Comparison of ENCODE assay signal across 8 cellular contexts in genomic region chr20:49046087-49046900, GRCh38. TPM values are rescaled to one million over a fixed set of nuclear protein-coding genes. Genes with fewer than 3 reads are reported as not detected.
DNase-seq lines count a peak whose midpoint lies in the region; ATAC-seq, FAIRE-seq and TF ChIP-seq lines count a peak whose summit lies in the region.

A gene with protein sequence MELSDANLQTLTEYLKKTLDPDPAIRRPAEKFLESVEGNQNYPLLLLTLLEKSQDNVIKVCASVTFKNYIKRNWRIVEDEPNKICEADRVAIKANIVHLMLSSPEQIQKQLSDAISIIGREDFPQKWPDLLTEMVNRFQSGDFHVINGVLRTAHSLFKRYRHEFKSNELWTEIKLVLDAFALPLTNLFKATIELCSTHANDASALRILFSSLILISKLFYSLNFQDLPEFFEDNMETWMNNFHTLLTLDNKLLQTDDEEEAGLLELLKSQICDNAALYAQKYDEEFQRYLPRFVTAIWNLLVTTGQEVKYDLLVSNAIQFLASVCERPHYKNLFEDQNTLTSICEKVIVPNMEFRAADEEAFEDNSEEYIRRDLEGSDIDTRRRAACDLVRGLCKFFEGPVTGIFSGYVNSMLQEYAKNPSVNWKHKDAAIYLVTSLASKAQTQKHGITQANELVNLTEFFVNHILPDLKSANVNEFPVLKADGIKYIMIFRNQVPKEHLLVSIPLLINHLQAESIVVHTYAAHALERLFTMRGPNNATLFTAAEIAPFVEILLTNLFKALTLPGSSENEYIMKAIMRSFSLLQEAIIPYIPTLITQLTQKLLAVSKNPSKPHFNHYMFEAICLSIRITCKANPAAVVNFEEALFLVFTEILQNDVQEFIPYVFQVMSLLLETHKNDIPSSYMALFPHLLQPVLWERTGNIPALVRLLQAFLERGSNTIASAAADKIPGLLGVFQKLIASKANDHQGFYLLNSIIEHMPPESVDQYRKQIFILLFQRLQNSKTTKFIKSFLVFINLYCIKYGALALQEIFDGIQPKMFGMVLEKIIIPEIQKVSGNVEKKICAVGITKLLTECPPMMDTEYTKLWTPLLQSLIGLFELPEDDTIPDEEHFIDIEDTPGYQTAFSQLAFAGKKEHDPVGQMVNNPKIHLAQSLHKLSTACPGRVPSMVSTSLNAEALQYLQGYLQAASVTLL (plus strand): TSS chr20:49046312. CDS start chr20:49058464, 12,152 bp downstream.

- no peaks in the 10 kb centered on the region for H3K36me3 Mint-ChIP-seq in chondrocyte (ENCODE audit: low read depth)

- H3K27ac ChIP-seq in kidney (ENCODE audit: low read depth in 2 of 2, low read length in 2 of 2) = peak within 1 kb of the TSS; percentile 76 to 93

- DNase-seq in AML-193 (lab: John Stamatoyannopoulos, UW) (peak; percentile 92 to 93), NCI-H510A treated with DMSO at 0.1 percent for 48 hours (lab: John Stamatoyannopoulos, UW) (peak; percentile 93), chondrocyte (ENCODE audit: low spot score) (peak; percentile 98), kidney (peak; percentile 98)
- peak; percentile 91 for DNase-seq in activated CD4-positive, alpha-beta T cell treated with anti-CD3 and anti-CD28 coated beads for 24 hours (ENCODE audit: low read depth in 2 of 2)
- peak; percentile 94 for DNase-seq in stimulated activated CD4-positive, alpha-beta T cell treated with anti-CD3 and anti-CD28 coated beads, Interleukin-15, amount 100 ng/mL, for 24 hours

- H3K4me3 Mint-ChIP-seq in chondrocyte (ENCODE audit: unreplicated experiment) = peak within 1 kb of the TSS; percentile 96

- peak; percentile 91 for TF ChIP-seq POLR2A in GM19193 (IDR thresholded peaks at IDR 0.05; ENCODE audit: extremely low read depth, insufficient read depth, insufficient read length)

- H3K9ac ChIP-seq in kidney (ENCODE audit: low read length in 2 of 2) = peak within 1 kb of the TSS; percentile 88 to 90

- H3K27ac Mint-ChIP-seq in chondrocyte (ENCODE audit: unreplicated experiment) = peak within 1 kb of the TSS; percentile 99

- peaks cover 6 to 11% of the 10 kb centered on the region in 2 donors for H3K4me1 ChIP-seq in kidney (ENCODE audit: control insufficient read depth in 1 of 2, insufficient read depth in 1 of 2, low read depth in 1 of 2, low read length in 2 of 2)

- peak within 1 kb of the TSS; percentile 76 to 95 for H3K4me3 ChIP-seq in kidney (ENCODE audit: low read length in 2 of 2)

- H3K4me1 Mint-ChIP-seq in chondrocyte (ENCODE audit: low read depth) = peaks cover 24% of the 10 kb centered on the region

- peak; percentile 32 for FAIRE-seq in kidney (lab: Jason Lieb, UNC)

- no peaks in the 10 kb centered on the region for H3K27me3 Mint-ChIP-seq in chondrocyte (ENCODE audit: low read depth)

- peak; percentile 41 for TF ChIP-seq CTCF in chondrocyte (IDR thresholded peaks at IDR 0.05)
- no peak for TF ChIP-seq CTCF in kidney (IDR thresholded peaks at IDR 0.05; ENCODE audit: borderline replicate concordance, extremely low read depth, insufficient read depth)

- H3K9me3 Mint-ChIP-seq in chondrocyte (ENCODE audit: low read depth) = no peaks in the 10 kb centered on the region

- intact Hi-C loops in kidney (cut with DNase I) = no loop called here

- H3K36me3 ChIP-seq in kidney (ENCODE audit: control insufficient read depth in 1 of 2, insufficient read depth in 2 of 2, low read length in 2 of 2) = no peaks in the 10 kb centered on the region

- no peaks in the 10 kb centered on the region for H3K9me3 ChIP-seq in kidney (ENCODE audit: control insufficient read depth in 1 of 2, low read length in 2 of 2)

- peak; percentile 88 for ATAC-seq in HG03439 (IDR thresholded peaks at IDR 0.05; ENCODE audit: unreplicated experiment)

RNA-seq across cellular contexts. Expression of the gene that starts here (rescaled TPM):
- 39.5 to 59.9 TPM (median 40.7 TPM) in 3 replicates for total RNA-seq in chondrocyte
- 39.6 TPM for total RNA-seq in kidney
- polyA plus RNA-seq in kidney (ENCODE audit: insufficient read depth, low read depth, low replicate concordance) = 32.4 TPM

Comparison
In these comparisons a context has a peak if more than half of its experiments do, and no peak if none do; other contexts are left out.
1. Peak in every context shown above with its lines: DNase-seq, ATAC-seq, H3K4me3 ChIP-seq and H3K27ac ChIP-seq.